In the genomic region with DNA sequence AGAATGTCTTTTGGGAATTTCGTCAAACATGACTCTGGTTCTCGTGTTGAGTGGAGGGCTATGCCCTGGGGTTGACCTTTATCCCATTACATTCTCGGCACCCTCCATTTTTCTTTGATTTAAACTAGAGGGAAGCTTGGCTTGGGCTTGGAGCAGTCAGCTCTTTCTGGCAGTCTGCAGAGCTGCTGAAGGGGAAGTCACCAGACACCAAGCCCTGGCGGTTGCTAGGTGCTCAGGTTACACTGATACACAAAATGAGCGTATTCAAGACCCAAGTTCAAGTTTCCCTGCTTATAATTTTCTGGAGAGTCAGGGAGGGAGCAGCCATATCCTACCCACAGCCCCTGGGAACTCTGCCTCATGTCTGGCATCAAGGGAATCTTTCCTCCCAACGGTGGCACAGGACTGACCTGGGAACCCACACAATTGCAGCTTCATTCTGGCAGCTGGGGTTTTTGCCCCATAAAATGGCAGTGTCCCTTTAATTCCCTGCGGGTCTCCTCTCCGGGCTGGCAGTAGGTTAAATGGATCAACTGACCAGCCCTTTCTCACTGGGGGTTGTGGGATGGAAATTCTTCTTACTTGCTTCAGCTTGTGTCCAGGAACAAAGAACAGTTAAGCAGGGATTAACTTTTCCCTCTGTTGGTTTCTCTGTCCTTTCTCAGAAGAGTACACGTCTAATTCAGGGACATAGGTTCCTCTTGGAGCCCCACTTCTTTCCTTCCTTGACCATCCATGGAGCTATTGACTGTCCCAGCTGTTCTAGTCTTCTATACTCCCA, we compare ENCODE assay signal across 18 cellular contexts.
DNase-seq lines count a peak whose midpoint lies in the region; ATAC-seq and TF ChIP-seq lines count a peak whose summit lies in the region.
"Had no signal": no experiment of that assay in that cellular context is flagged by ENCODE, and none has a peak within 500 bp of the region (broad histone marks: within the 10 kb centered on the region; RNA-seq: fewer than 3 reads in every experiment).

No MANE protein-coding gene starts in this region.

- TF ChIP-seq POLR2A in breast epithelium (IDR thresholded peaks at IDR 0.05), result no peak
- TF ChIP-seq POLR2A in body of pancreas (IDR thresholded peaks at IDR 0.05), result no peak

- H3K4me1 ChIP-seq in MM.1S (ENCODE audit: low read length) (no peaks in the 10 kb centered on the region), breast epithelium (no peaks in the 10 kb centered on the region), body of pancreas (no peaks in the 10 kb centered on the region)
- H3K4me1 ChIP-seq: A549 had no signal

- no peaks in the 10 kb centered on the region for H4K20me1 ChIP-seq in MM.1S (ENCODE audit: insufficient read depth, low read length)

- H3K9me2 ChIP-seq in MM.1S (replicated peaks; ENCODE audit: insufficient read depth, low read length), result no peaks in the 10 kb centered on the region

- DNase-seq in AG08395 (ENCODE audit: low spot score) (peak; percentile 0), MM.1S (peak; percentile 2), choroid plexus epithelial cell (ENCODE audit: low read depth) (peak; percentile 77), myocyte (ENCODE audit: low read depth) (peak; percentile 47), GM13977 (ENCODE audit: low spot score) (no peak), breast epithelium (ENCODE audit: low spot score in 2 of 2) (no peak), body of pancreas (no peak), NCI-H1092 treated with DMSO at 0.1 percent for 48 hours (lab: John Stamatoyannopoulos, UW) (no peak)
- DNase-seq: amygdala, DMS153, endodermal cell, kidney glomerular epithelial cell, mesendoderm, NCI-H1930, NCI-H345 had no signal

- ATAC-seq in body of pancreas, result no peak
- ATAC-seq: A549, GM12878, GM23338 had no signal

- H3F3A ChIP-seq in MM.1S (ENCODE audit: insufficient read depth, low read length), result no peaks in the 10 kb centered on the region

- WGBS in body of pancreas, 2 donors, result 70% methylated on average over 9 of the region's 9 CpGs

- no peak overlapping the region for H3K4me2 ChIP-seq in MM.1S (ENCODE audit: low read depth, low read length)
- H3K4me2 ChIP-seq: A549, GM23338 had no signal

- H3K4me3 ChIP-seq in MM.1S (ENCODE audit: low read length) (no peak overlapping the region), choroid plexus epithelial cell (ENCODE audit: low read depth, low read length) (no peak overlapping the region), breast epithelium (no peak overlapping the region), body of pancreas (no peak overlapping the region)
- H3K4me3 ChIP-seq: A549, GM12878, GM23338 had no signal

- no peaks in the 10 kb centered on the region for H3K27me3 ChIP-seq in MM.1S (replicated peaks; ENCODE audit: insufficient read depth, low read length)
- H3K27me3 ChIP-seq in breast epithelium, result no peaks in the 10 kb centered on the region
- no peaks in the 10 kb centered on the region for H3K27me3 ChIP-seq in body of pancreas

- no peaks in the 10 kb centered on the region for H3K9me3 ChIP-seq in MM.1S (replicated peaks; ENCODE audit: insufficient read depth, low read length)
- no peaks in the 10 kb centered on the region for H3K9me3 ChIP-seq in breast epithelium
- no peaks in the 10 kb centered on the region for H3K9me3 ChIP-seq in body of pancreas
- H3K9me3 ChIP-seq: A549 had no signal

- H3K36me3 ChIP-seq in MM.1S (replicated peaks; ENCODE audit: insufficient read depth, low read length) (no peaks in the 10 kb centered on the region), breast epithelium (no peaks in the 10 kb centered on the region), body of pancreas (replicated peaks in 1 of 2; ENCODE audit: insufficient read depth in 1 of 2, low read depth in 2 of 2) (no peaks in the 10 kb centered on the region)

- in situ Hi-C loops in GM13977 (cut with MboI; ENCODE audit: low pct_unique_long_range_greater_than_20kb, low sequenced_read_pairs, unreplicated experiment), result no loop called here

- H2AFZ ChIP-seq in MM.1S (ENCODE audit: low read length), result no peak overlapping the region
- H2AFZ ChIP-seq: GM23338 had no signal

- intact Hi-C loops in breast epithelium (cut with DNase I; ENCODE audit: low total_unique reads) (no loop called here), body of pancreas (cut with DNase I) (no loop called here)

- H3K27ac ChIP-seq in MM.1S (ENCODE audit: low read length) (no peak overlapping the region), breast epithelium (no peak overlapping the region), body of pancreas (no peak overlapping the region)
- H3K27ac ChIP-seq: A549 had no signal

- no peaks in the 10 kb centered on the region for H3K79me2 ChIP-seq in MM.1S (ENCODE audit: low read length)

- H3K9ac ChIP-seq in MM.1S (ENCODE audit: low read length), result no peak overlapping the region

- TF ChIP-seq CTCF in MM.1S (IDR thresholded peaks at IDR 0.05; ENCODE audit: low read length) (no peak), choroid plexus epithelial cell (conservative IDR thresholded peaks at IDR 0.05; ENCODE audit: low read depth, low read length) (no peak), GM13977 (IDR thresholded peaks at IDR 0.05; ENCODE audit: extremely low read depth, insufficient read depth, missing control alignments) (no peak), breast epithelium (IDR thresholded peaks at IDR 0.05) (no peak), body of pancreas (IDR thresholded peaks at IDR 0.05) (no peak)

Comparison
In these comparisons a context has a peak if more than half of its experiments do, and no peak if none do; other contexts are left out.
1. DNase-seq: peak in AG08395 (single experiment), MM.1S (single experiment), choroid plexus epithelial cell (single experiment) and myocyte (single experiment); none in GM13977 (single experiment), breast epithelium (0 of 2), body of pancreas (0 of 4) and NCI-H1092 treated with DMSO at 0.1 percent for 48 hours (single experiment).